8 cellular contexts compared by ENCODE assay signal in genomic region chr7:74173866-74174605, GRCh38. TPM values are rescaled to one million over a fixed set of nuclear protein-coding genes. Genes with fewer than 3 reads are reported as not detected.
DNase-seq lines count a peak whose midpoint lies in the region; ATAC-seq and TF ChIP-seq lines count a peak whose summit lies in the region.

Gene EIF4H (plus strand): TSS chr7:74174356. CDS start chr7:74174384, 28 bp downstream.

- peaks cover 0 to 48% (median 11%) of the 10 kb centered on the region in 4 donors for H3K4me1 ChIP-seq in Peyer's patch
- H3K4me1 ChIP-seq in esophagus muscularis mucosa = peaks cover 46 to 54% (median 51%) of the 10 kb centered on the region in 4 donors
- peaks cover 15 to 38% of the 10 kb centered on the region in 2 donors for H3K4me1 ChIP-seq in muscle layer of duodenum (ENCODE audit: control insufficient read depth in 1 of 2, insufficient read depth in 2 of 2, low read length in 2 of 2)

- H3K27me3 ChIP-seq in Peyer's patch = no peaks in the 10 kb centered on the region
- H3K27me3 ChIP-seq in esophagus muscularis mucosa = no peaks in the 10 kb centered on the region
- no peaks in the 10 kb centered on the region for H3K27me3 ChIP-seq in muscle layer of duodenum (ENCODE audit: low read depth, low read length)

- peak; percentile 79 for ATAC-seq in GM21786 (IDR thresholded peaks at IDR 0.05; ENCODE audit: unreplicated experiment)

- no peak for TF ChIP-seq CTCF in Peyer's patch (IDR thresholded peaks at IDR 0.05)
- no peak for TF ChIP-seq CTCF in esophagus muscularis mucosa (IDR thresholded peaks at IDR 0.05)

- WGBS in esophagus muscularis mucosa = 0% methylated on average over 1 of the region's 95 CpGs

- H3K27ac ChIP-seq in KOPT-K1 (ENCODE audit: low read depth, low read length, poor library complexity, severe bottlenecking) = peak within 1 kb of the TSS; percentile 84
- peak within 1 kb of the TSS; percentile 88 to 99 (median 94) for H3K27ac ChIP-seq in Peyer's patch
- peak within 1 kb of the TSS; percentile 94 to 99 (median 98) for H3K27ac ChIP-seq in esophagus muscularis mucosa (replicated peaks in 1 of 4)
- H3K27ac ChIP-seq in muscle layer of duodenum (ENCODE audit: low read length) = peak within 1 kb of the TSS; percentile 93

- intact Hi-C loops in esophagus muscularis mucosa (cut with DNase I) = no loop called here

- TF ChIP-seq POLR2A in Peyer's patch (IDR thresholded peaks at IDR 0.05) (peak; percentile 75 to 78), esophagus muscularis mucosa (IDR thresholded peaks at IDR 0.05; ENCODE audit: low read depth) (peak; percentile 76)

- H3K36me3 ChIP-seq in KOPT-K1 (ENCODE audit: insufficient read depth, low read length) = peaks cover 30% of the 10 kb centered on the region
- peaks cover 0 to 4% (median 0%) of the 10 kb centered on the region in 3 donors for H3K36me3 ChIP-seq in Peyer's patch
- peaks cover 0 to 18% (median 3%) of the 10 kb centered on the region in 4 donors for H3K36me3 ChIP-seq in esophagus muscularis mucosa
- no peaks in the 10 kb centered on the region for H3K36me3 ChIP-seq in muscle layer of duodenum (ENCODE audit: control insufficient read depth in 1 of 2, insufficient read depth in 2 of 2, low read length in 2 of 2)

- H3K9me3 ChIP-seq in KOPT-K1 (ENCODE audit: insufficient read depth, low read length, poor library complexity, severe bottlenecking) (no peaks in the 10 kb centered on the region), Peyer's patch (no peaks in the 10 kb centered on the region), esophagus muscularis mucosa (no peaks in the 10 kb centered on the region), muscle layer of duodenum (ENCODE audit: control insufficient read depth in 1 of 2, low read length in 2 of 2) (no peaks in the 10 kb centered on the region)

- DNase-seq in DMS79 (lab: John Stamatoyannopoulos, UW) = peak; percentile 67
- peak; percentile 93 to 99 (median 98) for DNase-seq in Peyer's patch
- peak; percentile 97 to 99 for DNase-seq in activated T-cell treated with anti-CD3 and anti-CD28 coated beads, Interleukin-2, amount 50 U/mL, for 48 hours
- DNase-seq in esophagus muscularis mucosa (ENCODE audit: extremely low spot score) = peak; percentile 99
- peak; percentile 91 for DNase-seq in stimulated activated CD8-positive, alpha-beta memory T cell treated with anti-CD3 and anti-CD28 coated beads, Interleukin-7, amount 100 ng/mL, for 24 hours (ENCODE audit: low read depth)

- peak within 1 kb of the TSS; percentile 83 to 99 (median 94) for H3K4me3 ChIP-seq in Peyer's patch
- H3K4me3 ChIP-seq in esophagus muscularis mucosa = peak within 1 kb of the TSS; percentile 72 to 99 (median 96)
- H3K4me3 ChIP-seq in muscle layer of duodenum (ENCODE audit: low read depth in 1 of 2, low read length in 2 of 2) = peak within 1 kb of the TSS; percentile 92 to 93

- no peak for TF ChIP-seq EP300 in esophagus muscularis mucosa (IDR thresholded peaks at IDR 0.05)

RNA-seq across cellular contexts. Expression of gene EIF4H, which starts in this region (rescaled TPM):
- total RNA-seq in Peyer's patch (100 to 1,000 TPM; 131 to 172 (median 149) TPM), esophagus muscularis mucosa (100 to 1,000 TPM; 212 to 351 (median 309) TPM)

Comparison
In these comparisons a context has a peak if more than half of its experiments do, and no peak if none do; other contexts are left out.
1. Peak in every context shown above with its lines: DNase-seq, ATAC-seq, H3K4me3 ChIP-seq and H3K27ac ChIP-seq.